1 cellular context compared by ENCODE assay signal in genomic region chr2:170716851-170717598, GRCh38.
A peak's percentile ranks its signal among the peaks of the same experiment; 100 is the strongest.
TF ChIP-seq lines count a peak whose summit lies in the region.

No MANE protein-coding gene starts in this region.

TF ChIP-seq in HepG2, 621 proteins besides CTCF, POLR2A, EP300 and RAD21 (continued from another document):
- TF ChIP-seq FUBP1 (CRISPR knock-in tag; IDR thresholded peaks at IDR 0.05; ENCODE audit: borderline replicate concordance), result 0 out of 2 replicates have a peak, but pooled peaks have one; percentile 65
- no peak for TF ChIP-seq ZNF282 (IDR thresholded peaks at IDR 0.05; ENCODE audit: partially characterized antibody)
TF ChIP-seq in HepG2: peak in this region for 364.
